1 cellular context compared by ENCODE assay signal in genomic region chr13:84706004-84706710, GRCh38.
TF ChIP-seq lines count a peak whose summit lies in the region.

No MANE protein-coding gene starts in this region.

TF ChIP-seq in GM23338, 12 proteins besides CTCF, POLR2A, EP300 and RAD21 (continued from another document):
- TF ChIP-seq REST (IDR thresholded peaks at IDR 0.05; ENCODE audit: unreplicated experiment): no peak
- no peak for TF ChIP-seq ZNF114 (CRISPR knock-in tag; IDR thresholded peaks at IDR 0.05)
- TF ChIP-seq ETS1 (IDR thresholded peaks at IDR 0.05): no peak
- TF ChIP-seq NANOG (IDR thresholded peaks at IDR 0.05; ENCODE audit: borderline replicate concordance): no peak
- no peak for TF ChIP-seq POLR2AphosphoS5 (IDR thresholded peaks at IDR 0.05; ENCODE audit: low read depth)
